In the genomic region with DNA sequence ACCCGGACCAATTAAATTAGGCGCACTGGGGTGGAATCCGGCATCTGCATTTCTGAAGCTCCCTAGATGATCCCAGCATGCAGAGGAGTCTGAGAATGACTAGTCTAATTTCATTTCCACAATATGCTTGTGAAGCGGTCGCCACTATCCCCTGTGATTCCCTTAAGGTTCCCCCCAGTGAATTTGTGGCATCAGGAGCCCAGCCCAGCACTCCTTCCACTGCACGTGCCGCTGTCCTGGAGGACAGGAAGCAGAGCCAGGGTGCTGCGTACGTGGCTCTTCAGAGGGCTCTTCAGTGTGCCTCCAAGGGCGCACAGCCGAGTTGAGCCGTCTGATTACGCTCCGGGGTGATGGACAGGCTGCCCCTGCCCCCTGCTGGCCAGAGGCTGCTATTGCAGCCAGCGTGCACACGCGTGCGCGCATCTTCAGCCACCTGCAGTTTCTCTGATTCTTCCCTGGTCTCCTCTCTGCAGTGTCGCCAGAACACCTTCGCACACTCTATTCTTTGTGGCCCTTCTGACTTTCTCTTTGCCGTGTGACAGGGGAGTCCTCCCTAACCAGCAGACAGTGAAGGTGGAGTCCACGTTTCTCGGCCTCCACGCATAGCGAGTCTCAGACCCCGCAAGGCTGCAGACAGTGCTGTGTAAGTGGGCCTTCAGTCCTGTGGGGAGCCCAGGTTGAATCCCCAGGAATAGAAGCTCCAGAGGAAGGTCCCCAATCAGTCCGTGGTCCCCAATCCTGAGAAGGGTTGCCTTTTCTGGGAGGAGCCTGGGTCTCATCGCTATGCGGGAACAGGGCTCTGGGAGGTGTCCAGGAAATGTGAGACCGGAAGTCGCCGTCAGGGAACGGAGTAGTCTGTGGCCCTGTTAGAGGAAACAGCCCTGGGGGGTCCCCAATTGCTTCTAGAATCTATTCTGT, we compare ENCODE assay signal across 8 cellular contexts. TPM values are rescaled to one million over a fixed set of nuclear protein-coding genes. Genes with fewer than 3 reads are reported as not detected.
DNase-seq lines count a peak whose midpoint lies in the region; ATAC-seq lines count a peak whose summit lies in the region.

No MANE protein-coding gene starts in this region.

- H3K27me3 Mint-ChIP-seq in activated CD4-positive, alpha-beta memory T cell treated with anti-CD3 and anti-CD28 coated beads, Interleukin-2, amount 10 ng/mL, durations not matched to agents 7 days and 5 days = peaks cover 31% of the 10 kb centered on the region

- POLR2A ChIA-PET in activated CD4-positive, alpha-beta memory T cell treated with anti-CD3 and anti-CD28 coated beads, Interleukin-2, amount 10 ng/mL, durations not matched to agents 7 days and 5 days (lab: Charles Lee) = interaction anchor here (1.1 to 1.3 kb wide), 3 partner anchors 9 to 138 kb away, joined by 3 to 4 read pairs (median 3); no protein-coding TSS in a partner anchor

- H3K9me3 Mint-ChIP-seq in activated CD4-positive, alpha-beta memory T cell treated with anti-CD3 and anti-CD28 coated beads, Interleukin-2, amount 10 ng/mL, durations not matched to agents 7 days and 5 days = no peaks in the 10 kb centered on the region

- ATAC-seq in GM19438 (IDR thresholded peaks at IDR 0.05; ENCODE audit: low read depth, unreplicated experiment) = peak; percentile 87
- peak; percentile 78 for ATAC-seq in HG03571 (IDR thresholded peaks at IDR 0.05; ENCODE audit: unreplicated experiment)

- peaks cover 20% of the 10 kb centered on the region for H3K4me1 Mint-ChIP-seq in activated CD4-positive, alpha-beta memory T cell treated with anti-CD3 and anti-CD28 coated beads, Interleukin-2, amount 10 ng/mL, durations not matched to agents 7 days and 5 days

- no peak overlapping the region for H3K4me3 Mint-ChIP-seq in activated CD4-positive, alpha-beta memory T cell treated with anti-CD3 and anti-CD28 coated beads, Interleukin-2, amount 10 ng/mL, durations not matched to agents 7 days and 5 days

- no peaks in the 10 kb centered on the region for H3K36me3 Mint-ChIP-seq in activated CD4-positive, alpha-beta memory T cell treated with anti-CD3 and anti-CD28 coated beads, Interleukin-2, amount 10 ng/mL, durations not matched to agents 7 days and 5 days (ENCODE audit: low read depth)

- no peak overlapping the region for H3K27ac Mint-ChIP-seq in activated CD4-positive, alpha-beta memory T cell treated with anti-CD3 and anti-CD28 coated beads, Interleukin-2, amount 10 ng/mL, durations not matched to agents 7 days and 5 days

- CTCF ChIA-PET in activated CD4-positive, alpha-beta memory T cell treated with anti-CD3 and anti-CD28 coated beads, Interleukin-2, amount 10 ng/mL, durations not matched to agents 7 days and 5 days (lab: Charles Lee) = interaction anchor here (0.6 to 6.8 kb wide), 17 partner anchors 9 to 260 kb away, joined by 3 to 58 read pairs (median 3); partner anchors contain the start of gene OARD1

- DNase-seq in CD1c-positive myeloid dendritic cell (ENCODE audit: extremely low spot score) = peak; percentile 90
- peak; percentile 97 for DNase-seq in NCI-H748 (lab: John Stamatoyannopoulos, UW; ENCODE audit: unreplicated experiment)
- peak; percentile 85 for DNase-seq in activated CD4-positive, alpha-beta memory T cell treated with anti-CD3 and anti-CD28 coated beads, Interleukin-2, amount 10 ng/mL, durations not matched to agents 7 days and 5 days
- peak; percentile 69 for DNase-seq in effector CD4-positive, alpha-beta T cell
- DNase-seq in lung microvascular endothelial cell (ENCODE audit: low read depth in 2 of 2) = peak; percentile 82 to 85
- DNase-seq in stimulated activated CD8-positive, alpha-beta memory T cell treated with anti-CD3 and anti-CD28 coated beads, Interleukin-12 subunit alpha, Interleukin-12 subunit beta, amount 100 ng/mL, for 4 hours (ENCODE audit: low read depth) = peak; percentile 67

RNA-seq across cellular contexts. Expression of gene NCR2, which starts 16.5 kb away (rescaled TPM):
- total RNA-seq in activated CD4-positive, alpha-beta memory T cell treated with anti-CD3 and anti-CD28 coated beads, Interleukin-2, amount 10 ng/mL, durations not matched to agents 7 days and 5 days = not detected
- total RNA-seq in lung microvascular endothelial cell = not detected in 2 replicates

RNA-seq across cellular contexts. Expression of gene TREM1, which starts 32.4 kb away (rescaled TPM):
- total RNA-seq in activated CD4-positive, alpha-beta memory T cell treated with anti-CD3 and anti-CD28 coated beads, Interleukin-2, amount 10 ng/mL, durations not matched to agents 7 days and 5 days = not detected
- total RNA-seq in lung microvascular endothelial cell = not detected in 2 replicates

Comparison
In these comparisons a context has a peak if more than half of its experiments do, and no peak if none do; other contexts are left out.
1. Peak in every context shown above with its lines: DNase-seq and ATAC-seq.